ENCODE assay signal across 13 cellular contexts in the genomic region with DNA sequence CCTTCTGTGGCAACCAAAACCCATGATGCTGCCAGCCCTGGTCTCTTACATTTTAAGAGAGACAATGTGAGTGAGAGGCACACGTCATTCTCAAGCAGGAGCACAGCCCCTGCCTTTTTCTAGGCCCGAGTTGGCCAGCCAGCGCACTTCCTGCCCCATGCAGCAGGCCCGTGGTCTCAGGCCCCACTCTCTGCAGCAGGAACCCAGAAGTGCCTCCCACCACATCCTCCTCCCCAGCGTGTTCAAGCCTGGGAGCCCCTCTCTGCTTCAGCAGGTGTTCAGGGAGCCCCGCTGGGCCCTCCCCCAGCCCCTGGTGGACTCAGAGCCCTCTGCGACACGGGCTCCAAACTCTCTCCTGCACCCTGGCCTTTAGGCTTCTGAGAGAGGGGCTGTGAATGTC. TPM values are rescaled to one million over a fixed set of nuclear protein-coding genes. Genes with fewer than 3 reads are reported as not detected.
DNase-seq lines count a peak whose midpoint lies in the region; ATAC-seq and TF ChIP-seq lines count a peak whose summit lies in the region.
"Had no signal": no experiment of that assay in that cellular context is flagged by ENCODE, and none has a peak within 500 bp of the region (broad histone marks: within the 10 kb centered on the region; RNA-seq: fewer than 3 reads in every experiment).

No MANE protein-coding gene starts in this region.

- peak overlapping the region; percentile 41 to 82 (median 69) for H3K4me2 ChIP-seq in BLaER1 treated with 17β-estradiol and CSF1 and Interleukin-3, amounts not matched to agents 10 nM and 100 nM

- H3K9ac ChIP-seq in BLaER1 treated with 17β-estradiol and CSF1 and Interleukin-3, amounts not matched to agents 10 nM and 100 nM: peak overlapping the region in 9 of 11 experiments; percentile 4 to 61 (median 43); a peak in 9 of 22 replicates

- peak; percentile 37 to 49 for ATAC-seq in activated T-cell treated with anti-CD3 and anti-CD28 coated beads, Interleukin-2, amount 50 U/mL, for 72 hours (replicated peaks in 1 of 2)
- ATAC-seq: activated T-helper 17 cell treated with anti-CD3 and anti-CD28 coated beads, Interleukin-2, amount 50 U/mL, for 72 hours had no signal

- H4K20me1 ChIP-seq in BLaER1 treated with 17β-estradiol and CSF1 and Interleukin-3, amounts not matched to agents 10 nM and 100 nM: no peaks in the 10 kb centered on the region; a peak in 1 of 22 replicates

- TF ChIP-seq CTCF in GM20000 (IDR thresholded peaks at IDR 0.05; ENCODE audit: extremely low read depth, missing control alignments) (no peak), BE2C (IDR thresholded peaks at IDR 0.05; ENCODE audit: low read depth, low read length) (no peak)

- DNase-seq in GM20000 (ENCODE audit: low spot score) (peak; percentile 55), mucosa of gallbladder (ENCODE audit: low spot score) (peak; percentile 25), COLO668 (lab: John Stamatoyannopoulos, UW; ENCODE audit: unreplicated experiment) (no peak), GM19238 (ENCODE audit: insufficient read length, low spot score) (no peak), BE2C (no peak)
- peak; percentile 45 to 47 for DNase-seq in activated T-cell treated with anti-CD3 and anti-CD28 coated beads, Interleukin-2, amount 50 U/mL, for 72 hours
- no peak for DNase-seq in stimulated activated CD4-positive, alpha-beta T cell treated with anti-CD3 and anti-CD28 coated beads, Interleukin-2, amount 100 ng/mL, for 48 hours
- DNase-seq: NCI-H1048, NCI-H446 treated with DMSO at 0.1 percent for 48 hours, Right ventricle myocardium superior had no signal

- peaks cover 8 to 9% of the 10 kb centered on the region in 2 donors for H3K36me3 Mint-ChIP-seq in activated T-cell treated with anti-CD3 and anti-CD28 coated beads, Interleukin-2, amount 50 U/mL, for 72 hours (ENCODE audit: insufficient read depth in 2 of 2)

- H3K27ac ChIP-seq in BLaER1 treated with 17β-estradiol and CSF1 and Interleukin-3, amounts not matched to agents 10 nM and 100 nM: peak overlapping the region in 9 of 11 experiments; percentile 7 to 92 (median 44); a peak in 14 of 22 replicates

- H3K4me1 Mint-ChIP-seq in activated T-cell treated with anti-CD3 and anti-CD28 coated beads, Interleukin-2, amount 50 U/mL, for 72 hours (ENCODE audit: low read depth): peaks cover 62% of the 10 kb centered on the region

- peaks cover 2 to 5% of the 10 kb centered on the region in 2 donors for H3K9me3 Mint-ChIP-seq in activated T-cell treated with anti-CD3 and anti-CD28 coated beads, Interleukin-2, amount 50 U/mL, for 72 hours
- H3K9me3 Mint-ChIP-seq: activated T-helper 17 cell treated with anti-CD3 and anti-CD28 coated beads, Interleukin-2, amount 50 U/mL, for 72 hours; stimulated activated naive CD8-positive, alpha-beta T cell treated with anti-CD3 and anti-CD28 coated beads, Interleukin-15, Interleukin-2, amounts not matched to agents 100 ng/mL and 50 ng/mL, for 24 hours had no signal

- H3K4me1 ChIP-seq in BLaER1 treated with 17β-estradiol and CSF1 and Interleukin-3, amounts not matched to agents 10 nM and 100 nM: peaks cover 14 to 60% (median 49%) of the 10 kb centered on the region in 10 experiments
- H3K4me1 ChIP-seq in BE2C: no peaks in the 10 kb centered on the region

- H3K27me3 ChIP-seq in BLaER1 treated with 17β-estradiol and CSF1 and Interleukin-3, amounts not matched to agents 10 nM and 100 nM: no peaks in the 10 kb centered on the region
- H3K27me3 ChIP-seq in BE2C: no peaks in the 10 kb centered on the region

- H3K36me3 ChIP-seq in BLaER1 treated with 17β-estradiol and CSF1 and Interleukin-3, amounts not matched to agents 10 nM and 100 nM: no peaks in the 10 kb centered on the region
- H3K36me3 ChIP-seq in BE2C: no peaks in the 10 kb centered on the region

- no peak overlapping the region for H3K27ac Mint-ChIP-seq in activated T-cell treated with anti-CD3 and anti-CD28 coated beads, Interleukin-2, amount 50 U/mL, for 72 hours
- H3K27ac Mint-ChIP-seq: activated T-helper 17 cell treated with anti-CD3 and anti-CD28 coated beads, Interleukin-2, amount 50 U/mL, for 72 hours had no signal

- peak overlapping the region in 1 of 2 donors; percentile 21 for H3K4me3 Mint-ChIP-seq in activated T-cell treated with anti-CD3 and anti-CD28 coated beads, Interleukin-2, amount 50 U/mL, for 72 hours
- H3K4me3 Mint-ChIP-seq: activated T-helper 17 cell treated with anti-CD3 and anti-CD28 coated beads, Interleukin-2, amount 50 U/mL, for 72 hours had no signal

- peaks cover 14% of the 10 kb centered on the region for H3K27me3 Mint-ChIP-seq in activated T-cell treated with anti-CD3 and anti-CD28 coated beads, Interleukin-2, amount 50 U/mL, for 72 hours (ENCODE audit: low read depth)
- H3K27me3 Mint-ChIP-seq: activated T-helper 17 cell treated with anti-CD3 and anti-CD28 coated beads, Interleukin-2, amount 50 U/mL, for 72 hours had no signal

- no peaks in the 10 kb centered on the region; a peak in 1 of 22 replicates for H3K9me3 ChIP-seq in BLaER1 treated with 17β-estradiol and CSF1 and Interleukin-3, amounts not matched to agents 10 nM and 100 nM (replicated peaks in 1 of 11)
- H3K9me3 ChIP-seq in BE2C: no peaks in the 10 kb centered on the region

- H3K4me3 ChIP-seq in BLaER1 treated with 17β-estradiol and CSF1 and Interleukin-3, amounts not matched to agents 10 nM and 100 nM: no peak overlapping the region
- H3K4me3 ChIP-seq in BE2C (ENCODE audit: low read depth, low read length): no peak overlapping the region

RNA-seq across cellular contexts. Expression of a gene that starts 30.5 kb away (rescaled TPM):
- total RNA-seq in activated T-cell treated with anti-CD3 and anti-CD28 coated beads, Interleukin-2, amount 50 U/mL, for 72 hours: 10 to 100 TPM; 62.1 to 86.3 TPM
- 21.2 TPM for total RNA-seq in mucosa of gallbladder
- polyA plus RNA-seq in BE2C (2012; ENCODE audit: insufficient read depth, insufficient read length, low read depth): 26.4 TPM

RNA-seq across cellular contexts. Expression of a gene that starts 46.8 kb away (rescaled TPM):
- 10 to 100 TPM; 23.2 to 25.7 TPM for total RNA-seq in activated T-cell treated with anti-CD3 and anti-CD28 coated beads, Interleukin-2, amount 50 U/mL, for 72 hours
- 0.32 TPM for total RNA-seq in mucosa of gallbladder
- 1.8 TPM for polyA plus RNA-seq in BE2C (2012; ENCODE audit: insufficient read depth, insufficient read length, low read depth)

Comparison
In these comparisons a context has a peak if more than half of its experiments do, and no peak if none do; other contexts are left out.
1. DNase-seq: peak in GM20000 (single experiment), activated T-cell treated with anti-CD3 and anti-CD28 coated beads, Interleukin-2, amount 50 U/mL, for 72 hours (2 of 2) and mucosa of gallbladder (single experiment); none in COLO668 (single experiment), GM19238 (single experiment), BE2C (single experiment) and stimulated activated CD4-positive, alpha-beta T cell treated with anti-CD3 and anti-CD28 coated beads, Interleukin-2, amount 100 ng/mL, for 48 hours (0 of 2).
2. RNA of a gene that starts 46.8 kb away (total RNA-seq): 23.2 to 25.7 TPM in activated T-cell treated with anti-CD3 and anti-CD28 coated beads, Interleukin-2, amount 50 U/mL, for 72 hours; 0.32 TPM in mucosa of gallbladder (single experiment); every median in the first group is over 10 times any median in the second.